Comparison of ENCODE assay signal across 8 cellular contexts in genomic region chr13:21674271-21675009, GRCh38. TPM values are rescaled to one million over a fixed set of nuclear protein-coding genes. Genes with fewer than 3 reads are reported as not detected.
DNase-seq lines count a peak whose midpoint lies in the region; ATAC-seq lines count a peak whose summit lies in the region.

No MANE protein-coding gene starts in this region.

- H3K9me3 ChIP-seq in right cardiac atrium (ENCODE audit: control insufficient read depth, low read length) (no peaks in the 10 kb centered on the region), skeletal muscle tissue (ENCODE audit: control insufficient read depth in 3 of 3, low read length in 3 of 3) (no peaks in the 10 kb centered on the region)

- H3K4me3 Mint-ChIP-seq in activated naive CD8-positive, alpha-beta T cell = peak overlapping the region; percentile 88

- peak overlapping the region; percentile 75 for H3K4me3 ChIP-seq in right cardiac atrium (ENCODE audit: low read length)
- H3K4me3 ChIP-seq in skeletal muscle tissue (ENCODE audit: low read length in 3 of 3) = peak overlapping the region; percentile 69 to 78 (median 70)

- H3K27ac ChIP-seq in right cardiac atrium (ENCODE audit: low read length) (peak overlapping the region; percentile 72), skeletal muscle tissue (ENCODE audit: low read depth, low read length) (no peak overlapping the region)

- intact Hi-C loops in right cardiac atrium (cut with DNase I) = no loop called here

- ATAC-seq in right cardiac atrium (no peak), GM21528 (IDR thresholded peaks at IDR 0.05; ENCODE audit: low FRiP score, unreplicated experiment) (no peak), HG03175 (IDR thresholded peaks at IDR 0.05; ENCODE audit: unreplicated experiment) (no peak)

- H3K36me3 Mint-ChIP-seq in activated naive CD8-positive, alpha-beta T cell = no peaks in the 10 kb centered on the region

- H3K27me3 Mint-ChIP-seq in activated naive CD8-positive, alpha-beta T cell = peaks cover 4% of the 10 kb centered on the region

- H3K27me3 ChIP-seq in right cardiac atrium (ENCODE audit: control insufficient read depth, insufficient read depth) (no peaks in the 10 kb centered on the region), skeletal muscle tissue (ENCODE audit: control insufficient read depth in 3 of 3, insufficient read depth in 3 of 3, low read length in 3 of 3) (peaks cover 26 to 49% (median 47%) of the 10 kb centered on the region in 3 donors)

- no peaks in the 10 kb centered on the region for H3K36me3 ChIP-seq in skeletal muscle tissue (ENCODE audit: control insufficient read depth in 3 of 3, insufficient read depth in 3 of 3, low read length in 3 of 3)

- DNase-seq in DMS53 (lab: John Stamatoyannopoulos, UW) (peak; percentile 83), NCI-H1105 (lab: John Stamatoyannopoulos, UW) (peak; percentile 38), right cardiac atrium (peak in 2 of 3 donors; percentile 72 to 75), Ammon's horn (ENCODE audit: low spot score) (no peak)

- no peaks in the 10 kb centered on the region for H3K4me1 ChIP-seq in right cardiac atrium (ENCODE audit: control insufficient read depth, insufficient read depth, low read length)
- H3K4me1 ChIP-seq in skeletal muscle tissue (ENCODE audit: control insufficient read depth in 3 of 3, insufficient read depth in 3 of 3, low read length in 3 of 3) = peaks cover 23 to 34% (median 34%) of the 10 kb centered on the region in 3 donors

- H3K9ac ChIP-seq in skeletal muscle tissue (ENCODE audit: low read depth in 1 of 3, low read length in 3 of 3) = peak overlapping the region; percentile 51 to 68 (median 67)

- peak overlapping the region; percentile 58 for H3K27ac Mint-ChIP-seq in activated naive CD8-positive, alpha-beta T cell

- no peaks in the 10 kb centered on the region for H3K9me3 Mint-ChIP-seq in activated naive CD8-positive, alpha-beta T cell (ENCODE audit: low read depth)

- peaks cover 42% of the 10 kb centered on the region for H3K4me1 Mint-ChIP-seq in activated naive CD8-positive, alpha-beta T cell (ENCODE audit: low read depth)

- 1% methylated on average over 61 of the region's 61 CpGs for WGBS in right cardiac atrium

RNA-seq across cellular contexts. Expression of gene FGF9, which starts 3.6 kb away (rescaled TPM):
- 10 to 100 TPM in 3 of 4 donors, 1 to 10 TPM in 1; 3.7 to 13.0 (median 11.8) TPM for total RNA-seq in right cardiac atrium
- polyA plus RNA-seq in right cardiac atrium = 3.6 TPM
- total RNA-seq in skeletal muscle tissue = 3.7 TPM
